14 cellular contexts compared by ENCODE assay signal in the genomic region with DNA sequence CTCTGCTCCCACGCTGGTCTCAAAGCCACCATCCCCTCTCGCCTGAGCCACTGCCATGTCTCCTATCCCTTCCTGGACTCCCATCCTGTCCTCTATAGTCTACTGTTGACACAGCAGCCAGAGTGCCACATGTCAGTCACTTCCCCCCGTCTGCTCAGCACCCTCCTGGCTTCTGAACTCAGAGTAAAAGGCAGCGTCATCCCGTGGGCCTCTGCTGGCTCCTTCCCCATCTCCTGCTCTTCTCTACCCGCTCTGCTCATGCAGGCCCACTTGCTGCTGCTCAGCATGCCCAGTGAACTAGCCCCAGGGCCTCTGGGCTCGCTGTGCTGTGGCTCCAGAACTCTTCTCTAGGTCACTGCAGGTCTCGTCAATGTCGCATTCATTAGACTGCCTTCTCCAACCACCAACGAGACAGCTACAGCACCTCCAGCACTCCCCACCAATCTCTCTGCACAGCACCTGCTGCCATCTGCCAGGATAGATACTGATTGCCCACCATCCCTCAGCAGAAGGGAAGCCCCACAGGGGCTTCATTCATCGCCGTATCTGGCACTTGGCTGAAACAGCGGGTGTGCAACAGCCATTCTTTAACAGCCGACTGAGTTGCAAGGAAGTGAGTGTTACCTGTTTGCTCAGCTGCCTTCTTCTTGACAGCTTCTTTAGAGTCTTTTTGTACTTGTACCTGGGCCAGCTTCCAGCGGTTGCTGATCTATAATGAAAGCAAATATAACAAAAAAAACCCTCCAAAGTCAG. TPM values are rescaled to one million over a fixed set of nuclear protein-coding genes. Genes with fewer than 3 reads are reported as not detected.
DNase-seq lines count a peak whose midpoint lies in the region; ATAC-seq, FAIRE-seq and TF ChIP-seq lines count a peak whose summit lies in the region.
"Had no signal": no experiment of that assay in that cellular context is flagged by ENCODE, and none has a peak within 500 bp of the region (broad histone marks: within the 10 kb centered on the region; RNA-seq: fewer than 3 reads in every experiment).

No MANE protein-coding gene starts in this region.

- no peak overlapping the region for H3K18ac ChIP-seq in H9 (ENCODE audit: insufficient read length, low read depth, low read length)

- H3K9me3 ChIP-seq in H9 (ENCODE audit: control insufficient read depth, low read depth, low read length) (no peaks in the 10 kb centered on the region), pancreas (no peaks in the 10 kb centered on the region)
- H3K9me3 ChIP-seq: ovary, tibial artery had no signal

- H3K9me3 Mint-ChIP-seq in H9 (no peaks in the 10 kb centered on the region), WTC11 (no peaks in the 10 kb centered on the region), HFFc6 (no peaks in the 10 kb centered on the region)

- FAIRE-seq in pancreas (lab: Jason Lieb, UNC), result no peak
- FAIRE-seq: GM18507 had no signal

- H3K4ac ChIP-seq in H9 (ENCODE audit: low read depth, low read length), result no peak overlapping the region

- H3K4me1 Mint-ChIP-seq in H9 (peaks cover 2 to 5% of the 10 kb centered on the region in 2 experiments; a peak in 1 of 4 replicates), WTC11 (peaks cover 5% of the 10 kb centered on the region), HFFc6 (ENCODE audit: low read depth) (no peaks in the 10 kb centered on the region)

- no peak overlapping the region for H4K91ac ChIP-seq in H9 (ENCODE audit: insufficient read length, low read depth, low read length)

- intact Hi-C loops in pancreas (cut with DNase I), result no loop called here

- no peaks in the 10 kb centered on the region for H3K23me2 ChIP-seq in H9 (ENCODE audit: insufficient read length, low read depth, low read length, poor library complexity, severe bottlenecking)

- CTCF ChIA-PET in WTC11 (lab: Charles Lee), result interaction anchor here (0.9 to 2.5 kb wide), 2 partner anchors 34 to 170 kb away, joined by 3 to 16 read pairs; no protein-coding TSS in a partner anchor

- H3K14ac ChIP-seq in H9 (ENCODE audit: insufficient read depth, low read length), result no peak overlapping the region

- ATAC-seq in WTC11 (no peak), pancreas (peak; percentile 88 to 91 (median 90)), HG02678 (IDR thresholded peaks at IDR 0.05; ENCODE audit: unreplicated experiment) (no peak)

- H3K56ac ChIP-seq in H9 (ENCODE audit: insufficient read length, low read depth, low read length), result no peak overlapping the region

- H3K79me2 ChIP-seq in H9 (ENCODE audit: insufficient read depth, low read length), result no peaks in the 10 kb centered on the region

- H2BK12ac ChIP-seq in H9 (ENCODE audit: insufficient read length, low read depth, low read length), result no peak overlapping the region

- TF ChIP-seq CTCF in H9 (conservative IDR thresholded peaks at IDR 0.05) (no peak), WTC11 (IDR thresholded peaks at IDR 0.05) (no peak), pancreas (IDR thresholded peaks at IDR 0.05) (no peak), HFFc6 (IDR thresholded peaks at IDR 0.05) (no peak)

- H2BK15ac ChIP-seq in H9 (ENCODE audit: low read depth, low read length), result no peak overlapping the region

- no peak overlapping the region for H3K4me2 ChIP-seq in H9 (ENCODE audit: insufficient read depth, insufficient read length, low read length)

- POLR2A ChIA-PET in WTC11 (lab: Charles Lee), result no interaction called here

- no CpG with 5 or more reads among the region's 15 CpGs for WGBS in H9 (ENCODE audit: extremely low coverage, insufficient read length, low lambda C conversion rate)
- WGBS in pancreas, 2 donors, result 32 to 33% methylated on average over 15 of the region's 15 CpGs

- H3K27ac ChIP-seq in H9 (ENCODE audit: insufficient read length, low read depth, low read length) (no peak overlapping the region), pancreas (peak overlapping the region in 2 of 4 donors; percentile 16 to 52)
- H3K27ac ChIP-seq: coronary artery, ovary, tibial artery had no signal

- H3K4me1 ChIP-seq in H9 (ENCODE audit: insufficient read depth, low read length) (no peaks in the 10 kb centered on the region), pancreas (peaks cover 8 to 18% (median 11%) of the 10 kb centered on the region in 3 donors)
- H3K4me1 ChIP-seq: tibial artery had no signal

- H2AK5ac ChIP-seq in H9 (ENCODE audit: insufficient read length, low read length), result no peak overlapping the region

- H4K8ac ChIP-seq in H9 (replicated peaks; ENCODE audit: insufficient read length, low read depth, low read length), result no peak overlapping the region

- H2BK5ac ChIP-seq in H9 (ENCODE audit: insufficient read length, low read length), result no peak overlapping the region

- peaks cover 0 to 46% (median 32%) of the 10 kb centered on the region in 3 donors for H3K36me3 ChIP-seq in pancreas
- H3K36me3 ChIP-seq: ovary had no signal

- no peaks in the 10 kb centered on the region for H3K27me3 Mint-ChIP-seq in H9 (ENCODE audit: low read depth)
- no peaks in the 10 kb centered on the region for H3K27me3 Mint-ChIP-seq in WTC11 (ENCODE audit: low read depth)
- H3K27me3 Mint-ChIP-seq in HFFc6 (ENCODE audit: insufficient read depth), result peaks cover 1% of the 10 kb centered on the region; the same call in 1 of the 2 replicates

- H3K23ac ChIP-seq in H9 (ENCODE audit: insufficient read length, low read depth, low read length), result no peak overlapping the region

- H3K4me3 Mint-ChIP-seq in H9 (no peak overlapping the region), WTC11 (no peak overlapping the region), HFFc6 (no peak overlapping the region)

- no peaks in the 10 kb centered on the region for H3K79me1 ChIP-seq in H9 (ENCODE audit: insufficient read depth, low read depth, low read length, poor library complexity, severe bottlenecking)

- in situ Hi-C loops in KBM-7 (cut with MboI; ENCODE audit: low pct_unique_long_range_greater_than_20kb, low sequenced_read_pairs), result no loop called here

- H3K27me3 ChIP-seq in H9 (ENCODE audit: insufficient read depth, low read length), result no peaks in the 10 kb centered on the region
- H3K27me3 ChIP-seq in pancreas, result no peaks in the 10 kb centered on the region
- H3K27me3 ChIP-seq: ovary, tibial artery had no signal

- no peak overlapping the region for H3K9ac ChIP-seq in H9 (ENCODE audit: extremely low read depth, insufficient read length, low read length)

- DNase-seq in H9 (no peak), NCI-H1930 (lab: John Stamatoyannopoulos, UW) (peak; percentile 47 to 52), WTC11 (ENCODE audit: low spot score) (no peak), pancreas (peak in 5 of 6 donors; percentile 47 to 83 (median 72)), HFFc6 (no peak), KBM-7 (no peak)
- DNase-seq: T1000 had no signal

- no peak overlapping the region for H2BK120ac ChIP-seq in H9 (ENCODE audit: low read depth, low read length, poor library complexity, severe bottlenecking)

- H4K20me1 ChIP-seq in H9 (ENCODE audit: control insufficient read depth, insufficient read depth, insufficient read length), result no peaks in the 10 kb centered on the region

- no peak overlapping the region for H2BK20ac ChIP-seq in H9 (ENCODE audit: low read depth, low read length, poor library complexity, severe bottlenecking)

- H3K36me3 Mint-ChIP-seq in H9 (ENCODE audit: insufficient read depth in 1 of 3, low read depth in 3 of 3) (peaks cover 51 to 91% (median 84%) of the 10 kb centered on the region in 3 experiments), WTC11 (peaks cover 82% of the 10 kb centered on the region), HFFc6 (ENCODE audit: low read depth) (peaks cover 30% of the 10 kb centered on the region)

- no peak overlapping the region for H2AFZ ChIP-seq in H9 (ENCODE audit: low read length)

- H3K27ac Mint-ChIP-seq in H9 (peak overlapping the region in 1 of 3 experiments; percentile 54; a peak in 3 of 7 replicates), WTC11 (peak overlapping the region; percentile 64; the same call in 1 of the 2 replicates), HFFc6 (no peak overlapping the region)

- H4K5ac ChIP-seq in H9 (ENCODE audit: insufficient read length, low read depth, low read length), result peak overlapping the region; percentile 7

- H3K4me3 ChIP-seq in pancreas, result no peak overlapping the region
- H3K4me3 ChIP-seq: coronary artery, ovary, tibial artery had no signal

- H3T11ph ChIP-seq in H9 (ENCODE audit: low read length), result no peak overlapping the region

TF ChIP-seq in WTC11, 78 proteins besides CTCF, POLR2A, EP300 and RAD21 (continues in another document):
- TF ChIP-seq, protein P1, sequence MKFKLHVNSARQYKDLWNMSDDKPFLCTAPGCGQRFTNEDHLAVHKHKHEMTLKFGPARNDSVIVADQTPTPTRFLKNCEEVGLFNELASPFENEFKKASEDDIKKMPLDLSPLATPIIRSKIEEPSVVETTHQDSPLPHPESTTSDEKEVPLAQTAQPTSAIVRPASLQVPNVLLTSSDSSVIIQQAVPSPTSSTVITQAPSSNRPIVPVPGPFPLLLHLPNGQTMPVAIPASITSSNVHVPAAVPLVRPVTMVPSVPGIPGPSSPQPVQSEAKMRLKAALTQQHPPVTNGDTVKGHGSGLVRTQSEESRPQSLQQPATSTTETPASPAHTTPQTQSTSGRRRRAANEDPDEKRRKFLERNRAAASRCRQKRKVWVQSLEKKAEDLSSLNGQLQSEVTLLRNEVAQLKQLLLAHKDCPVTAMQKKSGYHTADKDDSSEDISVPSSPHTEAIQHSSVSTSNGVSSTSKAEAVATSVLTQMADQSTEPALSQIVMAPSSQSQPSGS (CRISPR knock-in tag; IDR thresholded peaks at IDR 0.05; ENCODE audit: borderline replicate concordance, low read depth), result no peak
- no peak for TF ChIP-seq SOX15 (CRISPR knock-in tag; IDR thresholded peaks at IDR 0.05)

RNA-seq across cellular contexts. Expression of a gene that starts 11.8 kb away (rescaled TPM):
- total RNA-seq in H9 (2021) (196 and 212 TPM in 2 replicates), WTC11 (2021) (164 to 200 TPM (median 170 TPM) in 3 replicates), pancreas (100 to 1,000 TPM in 2 of 6 donors, 10 to 100 TPM in 4; 51.8 to 123 (median 66.0) TPM)
- 100 to 1,000 TPM; 116 to 266 TPM for polyA plus RNA-seq in pancreas
- total RNA-seq in HFFc6 (2021; fragmentation: NEBNext Ultra II Directional; extraction: Animal tissue kit (Norgen Biotek cat#: 25700)), result 100 to 1,000 TPM; 262 to 308 (median 295) TPM

RNA-seq across cellular contexts. Expression of a gene that starts 24.6 kb away (rescaled TPM):
- total RNA-seq in H9 (2021), result 0.46 and 0.57 TPM in 2 replicates
- 0.57 to 1.1 TPM (median 0.82 TPM) in 3 replicates for total RNA-seq in WTC11 (2021)
- not detected for total RNA-seq in pancreas
- polyA plus RNA-seq in pancreas, result under 1 TPM in 1 of 2 donors, not detected in 1; 0.05 TPM
- under 1 TPM in 1 of 6 experiments, not detected in 5; 0.12 TPM for total RNA-seq in HFFc6 (2021; fragmentation: NEBNext Ultra II Directional; extraction: Animal tissue kit (Norgen Biotek cat#: 25700))
- total RNA-seq: Daoy, kidney epithelial cell had no signal

RNA-seq across cellular contexts. Expression of a gene that starts 28.0 kb away (rescaled TPM):
- total RNA-seq in H9 (2021) (83.4 and 89.0 TPM in 2 replicates), WTC11 (2021) (62.8 to 73.0 TPM (median 66.2 TPM) in 3 replicates), pancreas (10 to 100 TPM; 16.3 to 26.8 (median 20.6) TPM)
- polyA plus RNA-seq in pancreas, result 10 to 100 TPM; 32.5 to 65.1 TPM
- 10 to 100 TPM; 40.1 to 49.4 (median 47.5) TPM for total RNA-seq in HFFc6 (2021; fragmentation: NEBNext Ultra II Directional; extraction: Animal tissue kit (Norgen Biotek cat#: 25700))

RNA-seq across cellular contexts. Expression of a gene that starts 59.2 kb away (rescaled TPM):
- 207 and 209 TPM in 2 replicates for total RNA-seq in H9 (2021)
- 185 to 228 TPM (median 197 TPM) in 3 replicates for total RNA-seq in WTC11 (2021)
- total RNA-seq in pancreas, result 10 to 100 TPM; 43.3 to 74.7 (median 53.7) TPM
- polyA plus RNA-seq in pancreas, result 10 to 100 TPM; 47.8 to 84.7 TPM
- 100 to 1,000 TPM; 133 to 178 (median 171) TPM for total RNA-seq in HFFc6 (2021; fragmentation: NEBNext Ultra II Directional; extraction: Animal tissue kit (Norgen Biotek cat#: 25700))

Comparison
In these comparisons a context has a peak if more than half of its experiments do, and no peak if none do; other contexts are left out.
1. DNase-seq: peak in NCI-H1930 (2 of 2) and pancreas (5 of 6); none in H9 (single experiment), WTC11 (single experiment), HFFc6 (single experiment) and KBM-7 (single experiment).
2. ATAC-seq: peak in pancreas (4 of 4); none in WTC11 (single experiment) and HG02678 (single experiment).